Comparison of ENCODE assay signal across 11 cellular contexts in genomic region chrX:104513162-104513561, GRCh38. TPM values are rescaled to one million over a fixed set of nuclear protein-coding genes. Genes with fewer than 3 reads are reported as not detected.
"Had no signal": no experiment of that assay in that cellular context is flagged by ENCODE, and none has a peak within 500 bp of the region (broad histone marks: within the 10 kb centered on the region; RNA-seq: fewer than 3 reads in every experiment).

No MANE protein-coding gene starts in this region.

- H3K9ac ChIP-seq: GM23248 had no signal

- H3K4me3 Mint-ChIP-seq: GM23338, H9, HFFc6 had no signal

- ATAC-seq: GM23338, HCT116 had no signal

- H3K9me3 Mint-ChIP-seq: GM23338, HFFc6 had no signal

- H3K27ac Mint-ChIP-seq: GM23338, H9, HFFc6 had no signal

- H2AFZ ChIP-seq: GM23248, GM23338 had no signal

- FAIRE-seq: H1, H54 had no signal

- DNase-seq: GM23248, GOT3, H7, H9, HCEC 1CT, HFFc6 had no signal

- H3K27ac ChIP-seq: GM23248 had no signal

- H3K4me1 Mint-ChIP-seq: GM23338, H9 had no signal

- H3K4me3 ChIP-seq: GM23248, GM23338, HAP-1 had no signal

- H3K4me1 ChIP-seq: HAP-1 had no signal

- H3K36me3 ChIP-seq: HAP-1 had no signal

- H3K4me2 ChIP-seq: GM23338 had no signal

- H3K9me3 ChIP-seq: HAP-1 had no signal

RNA-seq across cellular contexts. Expression of gene IL1RAPL2, which starts 52.8 kb away (rescaled TPM):
- total RNA-seq: GM23248, H9 had no signal
- polyA plus RNA-seq: GM23248 had no signal
